Comparison of ENCODE assay signal across 8 cellular contexts in genomic region chr15:83011271-83012037, GRCh38. TPM values are rescaled to one million over a fixed set of nuclear protein-coding genes. Genes with fewer than 3 reads are reported as not detected.
A peak's percentile ranks its signal among the peaks of the same experiment; 100 is the strongest.
DNase-seq lines count a peak whose midpoint lies in the region; ATAC-seq and TF ChIP-seq lines count a peak whose summit lies in the region.

Gene C15orf40 (minus strand): TSS chr15:83011639. CDS start chr15:83011607, 32 bp downstream.

- peak; percentile 95 for TF ChIP-seq CTCF in GM06990 (IDR thresholded peaks at IDR 0.05; ENCODE audit: insufficient read depth, low read length, poor library complexity, severe bottlenecking)
- peak; percentile 66 to 69 (median 68); a peak in 5 of 6 replicates for TF ChIP-seq CTCF in HCT116 (IDR thresholded peaks at IDR 0.05 in 2 of 3, conservative IDR thresholded peaks at IDR 0.05 in 1 of 3; ENCODE audit: borderline replicate concordance in 1 of 3, insufficient read depth in 1 of 3, low read depth in 2 of 3, low read length in 2 of 3)
- peak; percentile 80 for TF ChIP-seq CTCF in MM.1S (IDR thresholded peaks at IDR 0.05; ENCODE audit: low read length)

- H2AFZ ChIP-seq in HCT116 (ENCODE audit: low read depth, low read length, poor library complexity, severe bottlenecking) (peak within 1 kb of the TSS; percentile 38), MM.1S (ENCODE audit: low read length) (peak within 1 kb of the TSS; percentile 96), neuron (ENCODE audit: low read depth, low read length) (peak within 1 kb of the TSS; percentile 24)

- POLR2A ChIA-PET in HCT116 (lab: Charles Lee) = interaction anchor here (0.6 to 1.7 kb wide), 5 partner anchors 9 to 471 kb away, joined by 3 to 6 read pairs (median 3); partner anchors contain the start of gene RPS17

- H3K9me2 ChIP-seq in HCT116 (ENCODE audit: insufficient read depth) = no peaks in the 10 kb centered on the region
- H3K9me2 ChIP-seq in MM.1S (replicated peaks; ENCODE audit: insufficient read depth, low read length) = no peaks in the 10 kb centered on the region

- peak within 1 kb of the TSS; percentile 63 for H3K27ac ChIP-seq in HCT116 (ENCODE audit: low read depth, low read length)
- H3K27ac ChIP-seq in MM.1S (ENCODE audit: low read length) = peak within 1 kb of the TSS; percentile 73
- H3K27ac ChIP-seq in SJSA1 = peak within 1 kb of the TSS; percentile 24
- H3K27ac ChIP-seq in subcutaneous abdominal adipose tissue (ENCODE audit: low read depth, low read length) = peak within 1 kb of the TSS; percentile 87

- H3K4me2 ChIP-seq in HCT116 (ENCODE audit: low read length) (peak within 1 kb of the TSS; percentile 75), MM.1S (ENCODE audit: low read depth, low read length) (peak within 1 kb of the TSS; percentile 95)

- H3K79me2 ChIP-seq in HCT116 (ENCODE audit: insufficient read depth, low read length) = peaks cover 35% of the 10 kb centered on the region
- peaks cover 23% of the 10 kb centered on the region for H3K79me2 ChIP-seq in MM.1S (ENCODE audit: low read length)

- RAD21 ChIA-PET in HCT116 (lab: Charles Lee; ENCODE audit: low non-redundant PET in 1 of 2, low total read pairs in 2 of 2, uncharacterized antibody in 2 of 2, unreplicated experiment in 2 of 2) = interaction anchor here in 1 of 2 experiments (0.7 kb wide), 1 partner anchor 22 kb away, joined by 3 read pairs; no protein-coding TSS in a partner anchor

- H3K4me1 ChIP-seq in HCT116 (ENCODE audit: control insufficient read depth in 1 of 2, insufficient read depth in 2 of 2, low read length in 2 of 2) = peaks cover 7 to 18% of the 10 kb centered on the region in 2 experiments; a peak in 3 of 4 replicates
- H3K4me1 ChIP-seq in MM.1S (ENCODE audit: low read length) = peaks cover 14% of the 10 kb centered on the region; the same call in 1 of the 2 replicates
- peaks cover 13% of the 10 kb centered on the region for H3K4me1 ChIP-seq in SJSA1 (replicated peaks)
- peaks cover 22% of the 10 kb centered on the region for H3K4me1 ChIP-seq in neuron (ENCODE audit: insufficient read depth, low read length)
- H3K4me1 ChIP-seq in subcutaneous abdominal adipose tissue (ENCODE audit: control insufficient read depth in 5 of 5, insufficient read depth in 5 of 5, low read length in 5 of 5) = peaks cover 10 to 26% (median 21%) of the 10 kb centered on the region in 5 donors

- CTCF ChIA-PET in HCT116 (lab: Charles Lee) = interaction anchor here (0.6 to 2.2 kb wide), 21 partner anchors 9 to 554 kb away, joined by 3 to 9 read pairs (median 4); partner anchors contain the start of gene RAMAC

- DNase-seq in GM06990 (ENCODE audit: extremely low read depth, insufficient read length) = peak; percentile 96
- DNase-seq in HCT116 (ENCODE audit: low read depth, low spot score) = peak; percentile 76
- peak; percentile 96 for DNase-seq in MM.1S
- peak; percentile 90 to 91 for DNase-seq in SJSA1 (ENCODE audit: low read depth in 1 of 2, low spot score in 2 of 2)
- peak; percentile 34 to 72 (median 51) for DNase-seq in activated naive CD4-positive, alpha-beta T cell (lab: John Stamatoyannopoulos, UW)
- DNase-seq in foreskin melanocyte = peak; percentile 80

- H3K9me3 ChIP-seq in HCT116 (ENCODE audit: control insufficient read depth in 1 of 2, insufficient read depth in 1 of 2, low read depth in 1 of 2, low read length in 2 of 2) = no peaks in the 10 kb centered on the region
- no peaks in the 10 kb centered on the region for H3K9me3 ChIP-seq in MM.1S (replicated peaks; ENCODE audit: insufficient read depth, low read length)
- H3K9me3 ChIP-seq in SJSA1 (replicated peaks) = 0 out of 2 replicates have a peak, but pooled peaks cover 3% of the 10 kb centered on the region
- no peaks in the 10 kb centered on the region for H3K9me3 ChIP-seq in neuron (ENCODE audit: low read length)
- H3K9me3 ChIP-seq in subcutaneous abdominal adipose tissue (ENCODE audit: control insufficient read depth in 5 of 5, low read length in 5 of 5) = no peaks in the 10 kb centered on the region

- H3K27me3 ChIP-seq in GM06990 (replicated peaks; ENCODE audit: control insufficient read depth, insufficient read depth, low read length) = no peaks in the 10 kb centered on the region
- no peaks in the 10 kb centered on the region for H3K27me3 ChIP-seq in HCT116 (ENCODE audit: insufficient read depth, low read length)
- H3K27me3 ChIP-seq in MM.1S (replicated peaks; ENCODE audit: insufficient read depth, low read length) = no peaks in the 10 kb centered on the region
- H3K27me3 ChIP-seq in SJSA1 (replicated peaks) = no peaks in the 10 kb centered on the region
- H3K27me3 ChIP-seq in neuron (ENCODE audit: insufficient read depth, low read length) = no peaks in the 10 kb centered on the region
- H3K27me3 ChIP-seq in subcutaneous abdominal adipose tissue (ENCODE audit: control insufficient read depth in 5 of 5, insufficient read depth in 4 of 5, low read length in 5 of 5) = no peaks in the 10 kb centered on the region

- H4K20me1 ChIP-seq in HCT116 (ENCODE audit: insufficient read depth) (no peaks in the 10 kb centered on the region), MM.1S (ENCODE audit: insufficient read depth, low read length) (no peaks in the 10 kb centered on the region)

- intact Hi-C loops in HCT116 (cut with micrococcal nuclease) = loop anchor here (5.0 kb wide), 2 partner anchors 259 to 371 kb away; no protein-coding TSS in a partner anchor

- peaks cover 4% of the 10 kb centered on the region for H3K36me3 ChIP-seq in GM06990 (ENCODE audit: control insufficient read depth, insufficient read depth, low read length)
- peaks cover 13 to 14% of the 10 kb centered on the region in 2 experiments; a peak in 3 of 4 replicates for H3K36me3 ChIP-seq in HCT116 (ENCODE audit: control insufficient read depth in 1 of 2, insufficient read depth in 2 of 2, low read length in 2 of 2)
- 0 out of 2 replicates have a peak, but pooled peaks cover 4% of the 10 kb centered on the region for H3K36me3 ChIP-seq in MM.1S (replicated peaks; ENCODE audit: insufficient read depth, low read length)
- peaks cover 39% of the 10 kb centered on the region for H3K36me3 ChIP-seq in SJSA1
- peaks cover 21% of the 10 kb centered on the region for H3K36me3 ChIP-seq in neuron (ENCODE audit: insufficient read depth, low read length)
- H3K36me3 ChIP-seq in subcutaneous abdominal adipose tissue (ENCODE audit: control insufficient read depth in 5 of 5, insufficient read depth in 5 of 5, low read length in 5 of 5) = peaks cover 11 to 32% (median 16%) of the 10 kb centered on the region in 5 donors

- peak; percentile 90 for ATAC-seq in HCT116

- BruUV-seq in HCT116 (replicated peaks; lab: Mats Ljungman, UMichigan) = no TSS peak

- H3K4me3 ChIP-seq in GM06990 (replicated peaks; ENCODE audit: low read depth, low read length) (peak within 1 kb of the TSS; percentile 82), HCT116 (replicated peaks in 1 of 2; ENCODE audit: low read depth in 1 of 2, low read length in 2 of 2) (peak within 1 kb of the TSS; percentile 87 to 98), MM.1S (ENCODE audit: low read length) (peak within 1 kb of the TSS; percentile 93), SJSA1 (peak within 1 kb of the TSS; percentile 90), neuron (ENCODE audit: low read length) (peak within 1 kb of the TSS; percentile 85), subcutaneous abdominal adipose tissue (ENCODE audit: low read depth in 1 of 5, low read length in 5 of 5) (peak within 1 kb of the TSS; percentile 91 to 99 (median 99))

- H3F3A ChIP-seq in MM.1S (ENCODE audit: insufficient read depth, low read length) = peaks cover 11% of the 10 kb centered on the region; the same call in 1 of the 2 replicates

- H3K9ac ChIP-seq in HCT116 (ENCODE audit: low read length) (peak within 1 kb of the TSS; percentile 77), MM.1S (ENCODE audit: low read length) (peak within 1 kb of the TSS; percentile 81), subcutaneous abdominal adipose tissue (ENCODE audit: low read length in 5 of 5) (peak within 1 kb of the TSS; percentile 64 to 98 (median 92))

- no peak for TF ChIP-seq RAD21 in HCT116 (IDR thresholded peaks at IDR 0.05; ENCODE audit: low read depth)

- TF ChIP-seq POLR2A in HCT116 (IDR thresholded peaks at IDR 0.05; ENCODE audit: borderline replicate concordance, extremely low read depth, insufficient read depth, insufficient read length) = peak; percentile 39

TF ChIP-seq in HCT116, 20 proteins besides CTCF, POLR2A, EP300 and RAD21 (continues in another document):
- peak; percentile 41; the same call in 1 of the 2 replicates for TF ChIP-seq ELF1 (IDR thresholded peaks at IDR 0.05; ENCODE audit: borderline replicate concordance, low read depth)
- TF ChIP-seq SIN3A (IDR thresholded peaks at IDR 0.05; ENCODE audit: low read depth) = no peak
- peak; percentile 94 for TF ChIP-seq MAX (IDR thresholded peaks at IDR 0.05)
- no peak for TF ChIP-seq CBX3 (IDR thresholded peaks at IDR 0.05; ENCODE audit: low read depth)
- TF ChIP-seq EZH2phosphoT487 (IDR thresholded peaks at IDR 0.05; ENCODE audit: borderline replicate concordance) = no peak
- no peak for TF ChIP-seq CEBPB (IDR thresholded peaks at IDR 0.05; ENCODE audit: low read depth)
- peak; percentile 23; the same call in 1 of the 2 replicates for TF ChIP-seq SP1 (IDR thresholded peaks at IDR 0.05; ENCODE audit: low read depth)
- no peak for TF ChIP-seq ZNF274 (IDR thresholded peaks at IDR 0.05; ENCODE audit: low read depth, low read length)
- peak; percentile 80 for TF ChIP-seq POLR2AphosphoS5 (IDR thresholded peaks at IDR 0.05; ENCODE audit: low read depth, low read length)
- no peak for TF ChIP-seq EZH2 (IDR thresholded peaks at IDR 0.05)
- peak; percentile 78 for TF ChIP-seq YY1 (IDR thresholded peaks at IDR 0.05; ENCODE audit: extremely low read depth, insufficient replicate concordance, low read depth, low read length)

RNA-seq across cellular contexts. Expression of gene C15orf40, which starts in this region (rescaled TPM):
- total RNA-seq in HCT116 (2021; ENCODE audit: unreplicated experiment) = 26.0 TPM
- 37.4 and 55.1 TPM in 2 replicates for polyA plus RNA-seq in HCT116 (2012)
- 22.7 and 29.0 TPM in 2 replicates for total RNA-seq in SJSA1 (2014; rRNA removed; shearing (Covaris generic))

Comparison
In these comparisons a context has a peak if more than half of its experiments do, and no peak if none do; other contexts are left out.
1. Peak in every context shown above with its lines: DNase-seq, ATAC-seq, H3K4me3 ChIP-seq and H3K27ac ChIP-seq.
2. H2AFZ ChIP-seq: peak in every context shown above with its lines; median percentile 96 in MM.1S; 38 in HCT116; 24 in neuron.
3. H3K27ac ChIP-seq: peak in every context shown above with its lines; median percentile 87 in subcutaneous abdominal adipose tissue; 73 in MM.1S; 63 in HCT116; 24 in SJSA1.